In genomic region chr3:102089904-102090492, GRCh38 we compare ENCODE assay signal across 13 cellular contexts.
A peak's percentile ranks its signal among the peaks of the same experiment; 100 is the strongest.
DNase-seq lines count a peak whose midpoint lies in the region; ATAC-seq and TF ChIP-seq lines count a peak whose summit lies in the region.
"Had no signal": no experiment of that assay in that cellular context is flagged by ENCODE, and none has a peak within 500 bp of the region (broad histone marks: within the 10 kb centered on the region; RNA-seq: fewer than 3 reads in every experiment).

No MANE protein-coding gene starts in this region.

- DNase-seq in Caki2 (ENCODE audit: low read depth) (peak; percentile 80), NCI-H1417 (lab: John Stamatoyannopoulos, UW) (peak; percentile 13 to 73 (median 20)), dermis blood vessel endothelial cell (peak; percentile 40), neural progenitor cell (ENCODE audit: low spot score) (peak; percentile 18), activated T-cell treated with anti-CD3 and anti-CD28 coated beads for 4 hours (no peak), nucleus accumbens (lab: John Stamatoyannopoulos, UW) (no peak)
- DNase-seq: activated T-cell treated with anti-CD3 and anti-CD28 coated beads, Interleukin-2, amount 50 U/mL, for 24 hours; NCI-H226; stimulated activated naive B cell treated with anti-CD40 and anti-IgM and Interleukin-4, amounts not matched to agents 10 μg/mL and 1 μg/mL and 100 μg/mL, for 72 hours had no signal

- peak overlapping the region; percentile 30 for H2AFZ ChIP-seq in neural progenitor cell (replicated peaks)

- peaks cover 19% of the 10 kb centered on the region for H3K4me1 ChIP-seq in neural progenitor cell

- no peak for TF ChIP-seq CTCF in neural progenitor cell (IDR thresholded peaks at IDR 0.05)

- no peak overlapping the region for H3K4me3 Mint-ChIP-seq in neural progenitor cell
- H3K4me3 Mint-ChIP-seq: activated T-cell treated with anti-CD3 and anti-CD28 coated beads, Interleukin-2, amount 50 U/mL, for 24 hours; stimulated activated naive B cell treated with anti-CD40 and anti-IgM and Interleukin-4, amounts not matched to agents 10 μg/mL and 1 μg/mL and 100 μg/mL, for 72 hours; T-helper 1 cell treated with Interleukin-12 subunit alpha and Interleukin-12 subunit beta and Interleukin-4 antibody, amounts not matched to agents 30 μg/mL and 1 μg/mL, for 36 hours had no signal

- no peak overlapping the region for H3K4me3 ChIP-seq in neural progenitor cell
- H3K4me3 ChIP-seq: skin epidermis had no signal

- no peaks in the 10 kb centered on the region for H3K36me3 ChIP-seq in neural progenitor cell

- no peaks in the 10 kb centered on the region for H3K79me2 ChIP-seq in neural progenitor cell (ENCODE audit: low read depth)

- H3K27me3 Mint-ChIP-seq in neural progenitor cell (ENCODE audit: insufficient read depth, low read depth) = no peaks in the 10 kb centered on the region
- H3K27me3 Mint-ChIP-seq: activated T-cell treated with anti-CD3 and anti-CD28 coated beads, Interleukin-2, amount 50 U/mL, for 24 hours; stimulated activated naive B cell treated with anti-CD40 and anti-IgM and Interleukin-4, amounts not matched to agents 10 μg/mL and 1 μg/mL and 100 μg/mL, for 72 hours had no signal

- H3F3A ChIP-seq in neural progenitor cell (ENCODE audit: low read depth) = no peaks in the 10 kb centered on the region

- H3K4me1 Mint-ChIP-seq in neural progenitor cell = peaks cover 18% of the 10 kb centered on the region

- H3K4me2 ChIP-seq in neural progenitor cell = peak overlapping the region; percentile 32

- no peaks in the 10 kb centered on the region for H3K9me3 ChIP-seq in neural progenitor cell (ENCODE audit: low read depth)

- H4K20me1 ChIP-seq in neural progenitor cell (ENCODE audit: low read depth) = no peaks in the 10 kb centered on the region

- H3K27me3 ChIP-seq in neural progenitor cell = no peaks in the 10 kb centered on the region

- H3K9ac ChIP-seq in neural progenitor cell = no peak overlapping the region

- H3K36me3 Mint-ChIP-seq in neural progenitor cell = no peaks in the 10 kb centered on the region

- ATAC-seq in HG03135 (IDR thresholded peaks at IDR 0.05; ENCODE audit: unreplicated experiment) (no peak), GM18870 (IDR thresholded peaks at IDR 0.05; ENCODE audit: unreplicated experiment) (no peak)

- H3K27ac Mint-ChIP-seq in neural progenitor cell = no peak overlapping the region
- H3K27ac Mint-ChIP-seq: activated T-cell treated with anti-CD3 and anti-CD28 coated beads, Interleukin-2, amount 50 U/mL, for 24 hours; T-helper 1 cell treated with Interleukin-12 subunit alpha and Interleukin-12 subunit beta and Interleukin-4 antibody, amounts not matched to agents 30 μg/mL and 1 μg/mL, for 36 hours had no signal

- no peaks in the 10 kb centered on the region for H3K9me3 Mint-ChIP-seq in neural progenitor cell
- H3K9me3 Mint-ChIP-seq: stimulated activated naive B cell treated with anti-CD40 and anti-IgM and Interleukin-4, amounts not matched to agents 10 μg/mL and 1 μg/mL and 100 μg/mL, for 72 hours had no signal

- in situ Hi-C loops in Caki2 (cut with HindIII; ENCODE audit: low pct_unique_long_range_greater_than_20kb, low sequenced_read_pairs) = no loop called here

- no peak overlapping the region for H3K27ac ChIP-seq in neural progenitor cell

Comparison
In these comparisons a context has a peak if more than half of its experiments do, and no peak if none do; other contexts are left out.
1. DNase-seq: peak in Caki2 (single experiment), NCI-H1417 (3 of 3), dermis blood vessel endothelial cell (single experiment) and neural progenitor cell (single experiment); none in activated T-cell treated with anti-CD3 and anti-CD28 coated beads for 4 hours (single experiment) and nucleus accumbens (0 of 56).